ENCODE assay signal across 9 cellular contexts in genomic region chr9:37209431-37210386, GRCh38.
DNase-seq lines count a peak whose midpoint lies in the region; ATAC-seq and TF ChIP-seq lines count a peak whose summit lies in the region.
"Had no signal": no experiment of that assay in that cellular context is flagged by ENCODE, and none has a peak within 500 bp of the region (broad histone marks: within the 10 kb centered on the region; RNA-seq: fewer than 3 reads in every experiment).

No MANE protein-coding gene starts in this region.

- peak overlapping the region; percentile 47 to 97 (median 90) for H3K27ac Mint-ChIP-seq in naive B cell
- H3K27ac Mint-ChIP-seq: activated CD4-positive, alpha-beta memory T cell treated with anti-CD3 and anti-CD28 coated beads for 36 hours had no signal

- H3K36me3 Mint-ChIP-seq in naive B cell: peaks cover 23 to 37% of the 10 kb centered on the region in 2 donors

- H3K9me3 Mint-ChIP-seq in naive B cell: peaks cover 0 to 4% (median 0%) of the 10 kb centered on the region in 7 donors
- H3K9me3 Mint-ChIP-seq: activated CD4-positive, alpha-beta memory T cell treated with anti-CD3 and anti-CD28 coated beads for 36 hours had no signal

- peak overlapping the region; percentile 37 to 74 (median 60) for H3K4me3 Mint-ChIP-seq in naive B cell
- H3K4me3 Mint-ChIP-seq: activated CD4-positive, alpha-beta memory T cell treated with anti-CD3 and anti-CD28 coated beads for 36 hours had no signal

- TF ChIP-seq CTCF in GM10266 (IDR thresholded peaks at IDR 0.05; ENCODE audit: control insufficient read depth, insufficient read depth, low read depth, missing control alignments): peak; percentile 17
- peak; percentile 30 for TF ChIP-seq CTCF in astrocyte of the spinal cord (IDR thresholded peaks at IDR 0.05; ENCODE audit: low read depth, low read length)

- H3K27me3 Mint-ChIP-seq in naive B cell: no peaks in the 10 kb centered on the region
- H3K27me3 Mint-ChIP-seq: activated CD4-positive, alpha-beta memory T cell treated with anti-CD3 and anti-CD28 coated beads for 36 hours had no signal

- H3K4me1 Mint-ChIP-seq in naive B cell: peaks cover 52 to 90% (median 71%) of the 10 kb centered on the region in 3 donors

- peak; percentile 52 to 61 for ATAC-seq in naive B cell (ENCODE audit: low read depth in 2 of 2)

- no peak for DNase-seq in GM10266 (ENCODE audit: extremely low spot score)
- peak; percentile 49 for DNase-seq in KBM-7
- DNase-seq in astrocyte of the spinal cord (ENCODE audit: low read depth, low spot score): no peak
- DNase-seq in naive B cell: peak; percentile 26
- no peak for DNase-seq in NOMO-1 (lab: John Stamatoyannopoulos, UW; ENCODE audit: unreplicated experiment in 2 of 2)
- no peak for DNase-seq in stimulated activated CD4-positive, alpha-beta T cell treated with anti-CD3 and anti-CD28 coated beads, Interleukin-4, amount 100 ng/mL, for 1 hour
- DNase-seq in activated CD8-positive, alpha-beta memory T cell treated with anti-CD3 and anti-CD28 coated beads, Interleukin-2, amount 50 U/mL, for 4 hours: no peak
- DNase-seq: activated CD4-positive, alpha-beta memory T cell treated with anti-CD3 and anti-CD28 coated beads for 36 hours; NCI-H1436 had no signal

- no peak overlapping the region for H3K4me3 ChIP-seq in astrocyte of the spinal cord (ENCODE audit: low read depth, low read length)

- in situ Hi-C loops in KBM-7 (cut with MboI; ENCODE audit: low pct_unique_long_range_greater_than_20kb, low sequenced_read_pairs) (no loop called here), astrocyte of the spinal cord (cut with HindIII; ENCODE audit: low sequenced_read_pairs) (no loop called here)

Comparison
In these comparisons a context has a peak if more than half of its experiments do, and no peak if none do; other contexts are left out.
1. DNase-seq: peak in KBM-7 (single experiment) and naive B cell (single experiment); none in GM10266 (single experiment), astrocyte of the spinal cord (single experiment), NOMO-1 (0 of 2), stimulated activated CD4-positive, alpha-beta T cell treated with anti-CD3 and anti-CD28 coated beads, Interleukin-4, amount 100 ng/mL, for 1 hour (single experiment) and activated CD8-positive, alpha-beta memory T cell treated with anti-CD3 and anti-CD28 coated beads, Interleukin-2, amount 50 U/mL, for 4 hours (single experiment).